Comparison of ENCODE assay signal across 14 cellular contexts in genomic region chr22:45302047-45302446, GRCh38. TPM values are rescaled to one million over a fixed set of nuclear protein-coding genes. Genes with fewer than 3 reads are reported as not detected.
DNase-seq lines count a peak whose midpoint lies in the region; ATAC-seq and TF ChIP-seq lines count a peak whose summit lies in the region.
"Had no signal": no experiment of that assay in that cellular context is flagged by ENCODE, and none has a peak within 500 bp of the region (broad histone marks: within the 10 kb centered on the region; RNA-seq: fewer than 3 reads in every experiment).

No MANE protein-coding gene starts in this region.

- TF ChIP-seq CTCF in OCI-LY3 (IDR thresholded peaks at IDR 0.05; ENCODE audit: low read depth, low read length) (no peak), epithelial cell of esophagus (IDR thresholded peaks at IDR 0.05; ENCODE audit: insufficient read depth, low read depth, low read length, missing control alignments) (no peak), thoracic aorta (IDR thresholded peaks at IDR 0.05) (no peak)

- no peaks in the 10 kb centered on the region for H3K36me3 ChIP-seq in OCI-LY3 (replicated peaks; ENCODE audit: low read depth, low read length)
- no peaks in the 10 kb centered on the region for H3K36me3 ChIP-seq in thoracic aorta

- DNase-seq in activated CD4-positive, alpha-beta T cell treated with anti-CD3 and anti-CD28 coated beads for 36 hours = no peak
- DNase-seq in activated CD4-positive, alpha-beta T cell treated with anti-CD3 and anti-CD28 coated beads, Interleukin-2, amount 10 ng/mL, durations not matched to agents 7 days and 5 days = no peak
- peak; percentile 51 for DNase-seq in epithelial cell of esophagus (ENCODE audit: low read depth)
- no peak for DNase-seq in thoracic aorta (ENCODE audit: low spot score)
- DNase-seq in T1000 (lab: John Stamatoyannopoulos, UW) = no peak
- no peak for DNase-seq in stimulated activated CD8-positive, alpha-beta memory T cell treated with anti-CD3 and anti-CD28 coated beads, Interleukin-4, amount 100 ng/mL, for 48 hours
- DNase-seq: activated CD4-positive, alpha-beta T cell treated with anti-CD3 and anti-CD28 coated beads, Interleukin-2, amount 50 U/mL, for 48 hours; CD4-positive, alpha-beta memory T cell; NCI-H524; stimulated activated CD4-positive, alpha-beta T cell treated with anti-CD3 and anti-CD28 coated beads, Interleukin-15, amount 100 ng/mL, for 24 hours had no signal

- H3K36me3 Mint-ChIP-seq in activated CD4-positive, alpha-beta T cell treated with anti-CD3 and anti-CD28 coated beads for 36 hours (ENCODE audit: low read depth) = no peaks in the 10 kb centered on the region
- H3K36me3 Mint-ChIP-seq in activated CD4-positive, alpha-beta T cell treated with anti-CD3 and anti-CD28 coated beads, Interleukin-2, amount 10 ng/mL, durations not matched to agents 7 days and 5 days (ENCODE audit: low read depth) = no peaks in the 10 kb centered on the region
- H3K36me3 Mint-ChIP-seq: CD4-positive, alpha-beta memory T cell had no signal

- peaks cover 16% of the 10 kb centered on the region for H3K4me1 ChIP-seq in OCI-LY3 (ENCODE audit: low read length)
- no peaks in the 10 kb centered on the region for H3K4me1 ChIP-seq in thoracic aorta (ENCODE audit: control insufficient read depth in 1 of 2, low read depth in 2 of 2)

- no peak overlapping the region for H3K4me3 Mint-ChIP-seq in activated CD4-positive, alpha-beta T cell treated with anti-CD3 and anti-CD28 coated beads for 36 hours
- H3K4me3 Mint-ChIP-seq in activated CD4-positive, alpha-beta T cell treated with anti-CD3 and anti-CD28 coated beads, Interleukin-2, amount 10 ng/mL, durations not matched to agents 7 days and 5 days = no peak overlapping the region
- H3K4me3 Mint-ChIP-seq: CD4-positive, alpha-beta memory T cell had no signal

- no peaks in the 10 kb centered on the region for H4K20me1 ChIP-seq in OCI-LY3 (ENCODE audit: insufficient read depth, low read length)

- H3K27me3 ChIP-seq in OCI-LY3 (ENCODE audit: low read depth, low read length) = no peaks in the 10 kb centered on the region
- no peaks in the 10 kb centered on the region for H3K27me3 ChIP-seq in thoracic aorta (replicated peaks; ENCODE audit: insufficient read depth)

- peaks cover 11% of the 10 kb centered on the region for H3K4me1 Mint-ChIP-seq in activated CD4-positive, alpha-beta T cell treated with anti-CD3 and anti-CD28 coated beads for 36 hours
- H3K4me1 Mint-ChIP-seq in activated CD4-positive, alpha-beta T cell treated with anti-CD3 and anti-CD28 coated beads, Interleukin-2, amount 10 ng/mL, durations not matched to agents 7 days and 5 days = peaks cover 25% of the 10 kb centered on the region

- no peaks in the 10 kb centered on the region for H3K79me2 ChIP-seq in OCI-LY3 (ENCODE audit: low read length)

- H3K9me3 ChIP-seq in OCI-LY3 (ENCODE audit: insufficient read depth, low read length) (no peaks in the 10 kb centered on the region), thoracic aorta (no peaks in the 10 kb centered on the region)

- CTCF ChIA-PET in activated CD4-positive, alpha-beta T cell treated with anti-CD3 and anti-CD28 coated beads for 36 hours (lab: Charles Lee) = no interaction called here
- CTCF ChIA-PET in activated CD4-positive, alpha-beta T cell treated with anti-CD3 and anti-CD28 coated beads, Interleukin-2, amount 10 ng/mL, durations not matched to agents 7 days and 5 days (lab: Charles Lee) = no interaction called here

- H3K27ac ChIP-seq in OCI-LY3 (ENCODE audit: low read length) = no peak overlapping the region
- H3K27ac ChIP-seq in thoracic aorta = no peak overlapping the region

- H3K9ac ChIP-seq in OCI-LY3 (ENCODE audit: low read length) = no peak overlapping the region

- intact Hi-C loops in activated CD4-positive, alpha-beta T cell treated with anti-CD3 and anti-CD28 coated beads for 36 hours (cut with DNase I, micrococcal nuclease) = no loop called here

- no peak overlapping the region for H2AFZ ChIP-seq in OCI-LY3 (ENCODE audit: low read depth, low read length)

- no peaks in the 10 kb centered on the region for H3K9me3 Mint-ChIP-seq in activated CD4-positive, alpha-beta T cell treated with anti-CD3 and anti-CD28 coated beads for 36 hours (ENCODE audit: low read depth)
- no peaks in the 10 kb centered on the region for H3K9me3 Mint-ChIP-seq in activated CD4-positive, alpha-beta T cell treated with anti-CD3 and anti-CD28 coated beads, Interleukin-2, amount 10 ng/mL, durations not matched to agents 7 days and 5 days
- H3K9me3 Mint-ChIP-seq: CD4-positive, alpha-beta memory T cell had no signal

- H3K27me3 Mint-ChIP-seq in activated CD4-positive, alpha-beta T cell treated with anti-CD3 and anti-CD28 coated beads for 36 hours = no peaks in the 10 kb centered on the region
- no peaks in the 10 kb centered on the region for H3K27me3 Mint-ChIP-seq in activated CD4-positive, alpha-beta T cell treated with anti-CD3 and anti-CD28 coated beads, Interleukin-2, amount 10 ng/mL, durations not matched to agents 7 days and 5 days
- H3K27me3 Mint-ChIP-seq: CD4-positive, alpha-beta memory T cell had no signal

- no peak overlapping the region for H3K27ac Mint-ChIP-seq in activated CD4-positive, alpha-beta T cell treated with anti-CD3 and anti-CD28 coated beads for 36 hours
- H3K27ac Mint-ChIP-seq in activated CD4-positive, alpha-beta T cell treated with anti-CD3 and anti-CD28 coated beads, Interleukin-2, amount 10 ng/mL, durations not matched to agents 7 days and 5 days = no peak overlapping the region
- H3K27ac Mint-ChIP-seq: CD4-positive, alpha-beta memory T cell had no signal

- H3K4me3 ChIP-seq in OCI-LY3 (ENCODE audit: low read length) = no peak overlapping the region
- no peak overlapping the region for H3K4me3 ChIP-seq in epithelial cell of esophagus (ENCODE audit: low read length)
- no peak overlapping the region for H3K4me3 ChIP-seq in thoracic aorta
- H3K4me3 ChIP-seq: lung had no signal

- H3K4me2 ChIP-seq in OCI-LY3 (ENCODE audit: low read length) = peak overlapping the region; percentile 21

- POLR2A ChIA-PET in activated CD4-positive, alpha-beta T cell treated with anti-CD3 and anti-CD28 coated beads for 36 hours (lab: Charles Lee) = no interaction called here
- POLR2A ChIA-PET in activated CD4-positive, alpha-beta T cell treated with anti-CD3 and anti-CD28 coated beads, Interleukin-2, amount 10 ng/mL, durations not matched to agents 7 days and 5 days (lab: Charles Lee) = no interaction called here

- peak; percentile 67 for ATAC-seq in activated CD4-positive, alpha-beta T cell treated with anti-CD3 and anti-CD28 coated beads for 36 hours
- peak; percentile 60 for ATAC-seq in thoracic aorta (ENCODE audit: insufficient number of reproducible peaks, low FRiP score, low read depth)
- ATAC-seq in HG02981 (IDR thresholded peaks at IDR 0.05; ENCODE audit: unreplicated experiment) = no peak

RNA-seq across cellular contexts. Expression of gene FAM118A, which starts 7.7 kb away (rescaled TPM):
- total RNA-seq in activated CD4-positive, alpha-beta T cell treated with anti-CD3 and anti-CD28 coated beads for 36 hours = 10 to 100 TPM; 25.5 to 29.0 TPM
- 10 to 100 TPM; 35.6 to 37.0 TPM for total RNA-seq in activated CD4-positive, alpha-beta T cell treated with anti-CD3 and anti-CD28 coated beads, Interleukin-2, amount 10 ng/mL, durations not matched to agents 7 days and 5 days
- total RNA-seq in thoracic aorta = 100 to 1,000 TPM in 1 of 2 donors, 10 to 100 TPM in 1; 54.4 to 244 TPM

RNA-seq across cellular contexts. Expression of gene UPK3A, which starts 17.3 kb away (rescaled TPM):
- total RNA-seq in activated CD4-positive, alpha-beta T cell treated with anti-CD3 and anti-CD28 coated beads for 36 hours = not detected
- not detected for total RNA-seq in activated CD4-positive, alpha-beta T cell treated with anti-CD3 and anti-CD28 coated beads, Interleukin-2, amount 10 ng/mL, durations not matched to agents 7 days and 5 days
- not detected for total RNA-seq in thoracic aorta
- total RNA-seq: CD4-positive, alpha-beta memory T cell; dermis microvascular lymphatic vessel endothelial cell; lung had no signal
